16 cellular contexts compared by ENCODE assay signal in genomic region chr4:100177855-100178254, GRCh38. TPM values are rescaled to one million over a fixed set of nuclear protein-coding genes. Genes with fewer than 3 reads are reported as not detected.
A peak's percentile ranks its signal among the peaks of the same experiment; 100 is the strongest.
DNase-seq lines count a peak whose midpoint lies in the region; ATAC-seq and TF ChIP-seq lines count a peak whose summit lies in the region.
"Had no signal": no experiment of that assay in that cellular context is flagged by ENCODE, and none has a peak within 500 bp of the region (broad histone marks: within the 10 kb centered on the region; RNA-seq: fewer than 3 reads in every experiment).

No MANE protein-coding gene starts in this region.

- peaks cover 0 to 7% of the 10 kb centered on the region in 2 donors for H3K4me1 ChIP-seq in gastrocnemius medialis
- H3K4me1 ChIP-seq: A549 had no signal

- in situ Hi-C loops in gastrocnemius medialis (cut with MboI; ENCODE audit: low sequenced_read_pairs in 4 of 4), result no loop called here

- H3K9me3 ChIP-seq in gastrocnemius medialis, result no peaks in the 10 kb centered on the region
- H3K9me3 ChIP-seq: A549 had no signal

- TF ChIP-seq CTCF in gastrocnemius medialis (IDR thresholded peaks at IDR 0.05 in 4 of 5, conservative IDR thresholded peaks at IDR 0.05 in 1 of 5), result no peak

- no peak overlapping the region for H3K4me3 ChIP-seq in gastrocnemius medialis
- H3K4me3 ChIP-seq: A549 had no signal

- H3K36me3 ChIP-seq in gastrocnemius medialis, result no peaks in the 10 kb centered on the region

- no peak for TF ChIP-seq POLR2A in gastrocnemius medialis (IDR thresholded peaks at IDR 0.05)

- DNase-seq in HT1080 (ENCODE audit: low read depth) (peak; percentile 6), RKO (ENCODE audit: low spot score) (peak; percentile 6), gastrocnemius medialis (no peak), Kasumi-1 (lab: John Stamatoyannopoulos, UW) (no peak), activated T-cell treated with anti-CD3 and anti-CD28 coated beads for 4 hours (no peak), superior temporal gyrus (ENCODE audit: extremely low spot score) (no peak)
- DNase-seq: CD8-positive, alpha-beta T cell; COR-L47; GOT3; H9 had no signal

- peak overlapping the region; percentile 24 to 61 (median 47) for H3K27ac ChIP-seq in gastrocnemius medialis
- H3K27ac ChIP-seq: A549 had no signal

- H3K27me3 ChIP-seq in gastrocnemius medialis, result no peaks in the 10 kb centered on the region

- intact Hi-C loops in gastrocnemius medialis (cut with DNase I; ENCODE audit: low total_unique reads), result no loop called here

- ATAC-seq in esophagus mucosa (peak; percentile 43), gastrocnemius medialis (peak; percentile 83 to 87), GM18861 (IDR thresholded peaks at IDR 0.05; ENCODE audit: unreplicated experiment) (no peak)
- ATAC-seq: A549; CD8-positive, alpha-beta T cell had no signal

RNA-seq across cellular contexts. Expression of gene DDIT4L, which starts 12.4 kb away (rescaled TPM):
- not detected in 2 replicates for total RNA-seq in HT1080 (2014; rRNA removed; shearing (Covaris generic))
- polyA plus RNA-seq in HT1080 (2015; cell fraction: cytosol; rRNA removed), result 0.21 and 0.25 TPM in 2 replicates
- polyA plus RNA-seq in HT1080 (2015; cell fraction: nucleus; rRNA removed), result 0.07 TPM in 1 of 2 replicates, not detected in the other
- total RNA-seq in esophagus mucosa (0.56 TPM), gastrocnemius medialis (10 to 100 TPM; 41.8 to 99.7 (median 69.9) TPM)
- total RNA-seq: Daoy, HT-29 had no signal
- polyA plus RNA-seq: IgD-negative memory B cell had no signal

Comparison
In these comparisons a context has a peak if more than half of its experiments do, and no peak if none do; other contexts are left out.
1. DNase-seq: peak in HT1080 (single experiment) and RKO (single experiment); none in gastrocnemius medialis (0 of 2), Kasumi-1 (0 of 2), activated T-cell treated with anti-CD3 and anti-CD28 coated beads for 4 hours (single experiment) and superior temporal gyrus (single experiment).
2. RNA of gene DDIT4L, which starts 12.4 kb away (total RNA-seq): 41.8 to 99.7 TPM in gastrocnemius medialis; 0.56 TPM in esophagus mucosa (single experiment) and not detected in HT1080; every median in the first group is over 10 times any median in the second.